ENCODE assay signal across 18 cellular contexts in the genomic region with DNA sequence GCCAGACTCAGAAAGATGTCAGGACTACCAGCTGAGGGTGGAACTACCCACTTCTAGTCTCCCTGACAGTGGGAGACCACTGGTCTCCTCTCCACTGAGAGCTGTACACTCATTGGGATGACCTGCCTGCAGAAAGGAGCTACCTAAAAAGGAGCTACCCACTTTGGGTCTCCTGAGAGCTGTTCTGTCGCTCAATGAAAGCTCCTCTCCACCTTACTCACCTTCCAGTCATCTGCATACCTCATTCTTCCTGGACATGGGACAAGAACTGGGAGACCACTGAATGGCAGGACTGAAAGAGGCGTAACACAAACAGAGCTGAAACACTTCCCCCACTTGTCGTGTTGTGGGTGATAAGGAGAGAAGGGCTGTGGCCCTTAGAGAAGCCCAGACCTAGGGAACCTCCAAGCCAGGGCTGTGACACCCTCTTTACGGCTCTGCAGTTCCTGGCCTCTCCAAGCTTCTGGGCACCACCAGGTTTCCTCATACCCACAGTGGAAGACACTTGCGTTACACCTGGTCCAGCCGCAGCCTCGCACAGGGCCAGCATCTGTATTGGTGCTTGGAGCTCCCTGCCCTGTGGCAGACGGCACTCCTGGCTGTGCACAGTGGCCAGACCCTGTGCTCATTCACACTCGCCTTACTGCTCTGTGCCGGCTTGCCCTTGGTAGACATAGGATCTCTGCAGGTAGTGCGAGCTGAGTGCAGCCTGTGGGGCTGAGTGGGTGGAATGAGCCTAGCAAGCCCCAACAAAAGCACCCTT. TPM values are rescaled to one million over a fixed set of nuclear protein-coding genes. Genes with fewer than 3 reads are reported as not detected.
A peak's percentile ranks its signal among the peaks of the same experiment; 100 is the strongest.
DNase-seq lines count a peak whose midpoint lies in the region; ATAC-seq and TF ChIP-seq lines count a peak whose summit lies in the region.
"Had no signal": no experiment of that assay in that cellular context is flagged by ENCODE, and none has a peak within 500 bp of the region (broad histone marks: within the 10 kb centered on the region; RNA-seq: fewer than 3 reads in every experiment).

No MANE protein-coding gene starts in this region.

- no peak overlapping the region for H3K4me3 ChIP-seq in endodermal cell (ENCODE audit: low read length)
- H3K4me3 ChIP-seq in aorta (ENCODE audit: low read length in 2 of 2), result no peak overlapping the region
- H3K4me3 ChIP-seq: GM12878, K562, SJCRH30 had no signal

- no peak overlapping the region for H3K27ac Mint-ChIP-seq in endodermal cell

- ATAC-seq in aorta (ENCODE audit: low FRiP score) (peak; percentile 29), GM21619 (IDR thresholded peaks at IDR 0.05; ENCODE audit: unreplicated experiment) (no peak)
- ATAC-seq: GM12878, K562 had no signal

- 92 to 100% methylated on average over 3 to 11 of the region's 11 CpGs for WGBS in endodermal cell (ENCODE audit: insufficient coverage in 1 of 2, insufficient read length in 1 of 2), 2 experiments
- 84 to 88% methylated on average over 11 of the region's 11 CpGs for WGBS in aorta, 2 donors

- no peaks in the 10 kb centered on the region for H3K27me3 Mint-ChIP-seq in endodermal cell (ENCODE audit: insufficient read depth)

- no peaks in the 10 kb centered on the region for H3K27me3 ChIP-seq in endodermal cell (ENCODE audit: control insufficient read depth, insufficient read depth, low read length, poor library complexity, severe bottlenecking)
- H3K27me3 ChIP-seq in aorta (ENCODE audit: control insufficient read depth in 1 of 2, insufficient read depth in 2 of 2, low read length in 1 of 2), result no peaks in the 10 kb centered on the region
- H3K27me3 ChIP-seq: SJCRH30 had no signal

- H3K27ac ChIP-seq in endodermal cell (ENCODE audit: low read depth, low read length), result no peak overlapping the region
- no peak overlapping the region for H3K27ac ChIP-seq in aorta (ENCODE audit: low read depth in 1 of 2, low read length in 2 of 2)
- H3K27ac ChIP-seq: SJCRH30 had no signal

- no peak overlapping the region for H3K9ac ChIP-seq in endodermal cell (ENCODE audit: extremely low read depth, low read length, poor library complexity, severe bottlenecking)

- DNase-seq in NAMALWA (ENCODE audit: low spot score) (peak; percentile 20), endodermal cell (peak; percentile 37), posterior vena cava (ENCODE audit: low spot score) (peak; percentile 71), aorta (peak in 1 of 2 donors; percentile 66), GDM1 (lab: John Stamatoyannopoulos, UW) (no peak), SHP77 treated with DMSO at 0.1 percent for 48 hours (lab: John Stamatoyannopoulos, UW) (no peak)
- DNase-seq: ACHN, C1 segment of cervical spinal cord, NCI-H1105 treated with DMSO at 0.1 percent for 48 hours, NCI-H1694 treated with DMSO at 0.1 percent for 48 hours, NCI-H2107, NCI-H510A, NCI-H774, SJCRH30 had no signal

- H3K9me3 Mint-ChIP-seq in endodermal cell, result peaks cover 39% of the 10 kb centered on the region

- intact Hi-C loops in posterior vena cava (cut with DNase I) (no loop called here), aorta (cut with DNase I) (no loop called here)

- H3K36me3 ChIP-seq in endodermal cell (ENCODE audit: control insufficient read depth, insufficient read depth, low read length) (no peaks in the 10 kb centered on the region), aorta (ENCODE audit: control insufficient read depth in 1 of 2, insufficient read depth in 2 of 2, low read length in 1 of 2) (no peaks in the 10 kb centered on the region)
- H3K36me3 ChIP-seq: SJCRH30 had no signal

- peaks cover 7% of the 10 kb centered on the region for H3K36me3 Mint-ChIP-seq in endodermal cell (ENCODE audit: low read depth)

- no peaks in the 10 kb centered on the region for H3K4me1 Mint-ChIP-seq in endodermal cell

- no peak for TF ChIP-seq CTCF in endodermal cell (conservative IDR thresholded peaks at IDR 0.05)

- H3K9me3 ChIP-seq in endodermal cell (ENCODE audit: control insufficient read depth, low read length) (peaks cover 12% of the 10 kb centered on the region), aorta (ENCODE audit: control insufficient read depth, low read length) (peaks cover 2% of the 10 kb centered on the region)
- H3K9me3 ChIP-seq: SJCRH30 had no signal

- H3K4me1 ChIP-seq in endodermal cell (ENCODE audit: control insufficient read depth, insufficient read depth, low read length) (no peaks in the 10 kb centered on the region), aorta (ENCODE audit: control insufficient read depth in 1 of 2, insufficient read depth in 2 of 2, low read length in 2 of 2) (no peaks in the 10 kb centered on the region)
- H3K4me1 ChIP-seq: SJCRH30 had no signal

- no peak overlapping the region for H3K4me3 Mint-ChIP-seq in endodermal cell

RNA-seq across cellular contexts. Expression of gene SLITRK6, which starts 54.9 kb away (rescaled TPM):
- under 1 TPM in 1 of 2 donors, not detected in 1; 0.24 TPM for total RNA-seq in endodermal cell
- polyA plus RNA-seq in endodermal cell (2013, experiment 1 of 2), result 4.9 TPM
- polyA plus RNA-seq in endodermal cell (2013, experiment 2 of 2), result 4.0 TPM
- total RNA-seq in posterior vena cava, result under 1 TPM; 0.32 to 0.38 TPM
- total RNA-seq in aorta, result 1 to 10 TPM in 1 of 2 donors, not detected in 1; 1.5 TPM
- not detected for polyA plus RNA-seq in aorta
- total RNA-seq: Daoy, GM12878, SJCRH30 had no signal
- polyA plus RNA-seq: GM12878 had no signal

Comparison
In these comparisons a context has a peak if more than half of its experiments do, and no peak if none do; other contexts are left out.
1. DNase-seq: peak in NAMALWA (single experiment), endodermal cell (single experiment) and posterior vena cava (single experiment); none in GDM1 (single experiment) and SHP77 treated with DMSO at 0.1 percent for 48 hours (single experiment).